Comparison of ENCODE assay signal across 8 cellular contexts in the genomic region with DNA sequence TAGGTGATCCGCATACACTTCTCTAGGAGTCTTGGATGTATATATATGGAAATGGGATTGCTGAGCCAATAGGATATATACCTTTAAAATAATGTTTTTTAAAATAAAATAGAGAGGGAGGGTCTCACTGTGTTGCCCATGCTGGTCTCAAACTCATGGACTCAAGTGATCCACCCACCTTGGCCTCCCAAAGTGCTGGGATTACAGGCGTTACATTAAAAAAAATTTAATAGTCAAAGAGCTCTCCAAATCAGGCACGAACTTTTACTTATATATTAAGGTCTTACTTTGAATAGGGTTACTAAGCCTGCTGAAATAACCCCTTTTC.
DNase-seq lines count a peak whose midpoint lies in the region; ATAC-seq, FAIRE-seq and TF ChIP-seq lines count a peak whose summit lies in the region.

No MANE protein-coding gene starts in this region.

- H3K9ac ChIP-seq in PC-3 (ENCODE audit: low read length) (peak overlapping the region; percentile 80), H1 (replicated peaks in 1 of 4; ENCODE audit: extremely low read depth in 1 of 4, low read depth in 3 of 4, low read length in 3 of 4) (no peak overlapping the region; a peak in 3 of 7 replicates)

- H3K4me1 ChIP-seq in Caco-2 (no peaks in the 10 kb centered on the region), PC-3 (ENCODE audit: insufficient read depth, low read length) (peaks cover 5% of the 10 kb centered on the region), H1 (replicated peaks in 1 of 4; ENCODE audit: control insufficient read depth in 3 of 4, insufficient read depth in 4 of 4, low read length in 3 of 4) (peaks cover 0 to 7% (median 3%) of the 10 kb centered on the region in 4 experiments; a peak in 4 of 7 replicates)

- no peaks in the 10 kb centered on the region for H3K36me3 ChIP-seq in Caco-2 (ENCODE audit: control insufficient read depth, insufficient read depth, low read length)
- no peaks in the 10 kb centered on the region for H3K36me3 ChIP-seq in PC-3 (ENCODE audit: low read depth, low read length)
- H3K36me3 ChIP-seq in H1 (ENCODE audit: control insufficient read depth in 2 of 4, insufficient read depth in 4 of 4, low read length in 3 of 4) = no peaks in the 10 kb centered on the region

- intact Hi-C loops in Caco-2 (cut with micrococcal nuclease; ENCODE audit: unreplicated experiment) (loop anchor here (2.0 to 5.0 kb wide), 2 partner anchors 170 to 523 kb away; no protein-coding TSS in a partner anchor), PC-3 (cut with micrococcal nuclease) (loop anchor here (1.0 to 5.0 kb wide), 3 partner anchors 148 to 368 kb away; no protein-coding TSS in a partner anchor)

- TF ChIP-seq EP300 in H1 (IDR thresholded peaks at IDR 0.05; ENCODE audit: borderline replicate concordance in 1 of 2, low read depth in 2 of 2, low read length in 2 of 2) = no peak

- H3K27me3 ChIP-seq in Caco-2 (replicated peaks; ENCODE audit: control insufficient read depth, insufficient read depth, low read length) (no peaks in the 10 kb centered on the region), PC-3 (ENCODE audit: low read length) (no peaks in the 10 kb centered on the region), H1 (replicated peaks in 1 of 4; ENCODE audit: control insufficient read depth in 3 of 4, extremely low read depth in 1 of 4, insufficient read depth in 3 of 4, low read length in 3 of 4) (no peaks in the 10 kb centered on the region)

- no peak overlapping the region for H3K14ac ChIP-seq in H1 (ENCODE audit: insufficient read length)

- H3K79me2 ChIP-seq in PC-3 (ENCODE audit: low read length) (no peaks in the 10 kb centered on the region), H1 (ENCODE audit: control insufficient read depth in 1 of 2, insufficient read depth in 2 of 2, low read length in 2 of 2) (no peaks in the 10 kb centered on the region)

- peak overlapping the region; percentile 44 for H2BK5ac ChIP-seq in H1 (ENCODE audit: low read depth, low read length)

- no peaks in the 10 kb centered on the region for H3K9me2 ChIP-seq in PC-3 (replicated peaks; ENCODE audit: low read length)

- no peaks in the 10 kb centered on the region for H3K27me3 Mint-ChIP-seq in Caco-2 (ENCODE audit: insufficient read depth, unreplicated experiment)
- no peaks in the 10 kb centered on the region for H3K27me3 Mint-ChIP-seq in osteocyte (ENCODE audit: unreplicated experiment)

- H3K4ac ChIP-seq in H1 (replicated peaks; ENCODE audit: insufficient read length, low read depth, low read length) = no peak overlapping the region

- no peaks in the 10 kb centered on the region for H3F3A ChIP-seq in PC-3 (ENCODE audit: low read length, unreplicated experiment)

- H3K4me3 ChIP-seq in Caco-2 (ENCODE audit: low read depth, low read length) (peak overlapping the region; percentile 21), PC-3 (ENCODE audit: low read length) (peak overlapping the region; percentile 77), H1 (ENCODE audit: extremely low read depth in 1 of 4, insufficient read depth in 2 of 4, low read depth in 3 of 4, low read length in 4 of 4) (peak overlapping the region in 3 of 4 experiments; percentile 5 to 84 (median 25); a peak in 3 of 8 replicates)

- H2BK20ac ChIP-seq in H1 (ENCODE audit: low read length) = no peak overlapping the region

- H2BK15ac ChIP-seq in H1 (ENCODE audit: low read length) = no peak overlapping the region

- no peak overlapping the region for H3K56ac ChIP-seq in H1 (replicated peaks; ENCODE audit: insufficient read length, low read depth, low read length)

- peak overlapping the region; percentile 82 for H3K27ac ChIP-seq in PC-3 (ENCODE audit: low read length)
- peak overlapping the region; percentile 97; the same call in 1 of the 2 replicates for H3K27ac ChIP-seq in H1 (ENCODE audit: low read depth, low read length)

- H3K9me3 Mint-ChIP-seq in Caco-2 (ENCODE audit: unreplicated experiment) (no peaks in the 10 kb centered on the region), osteocyte (ENCODE audit: unreplicated experiment) (peaks cover 17% of the 10 kb centered on the region)

- H4K91ac ChIP-seq in H1 (replicated peaks; ENCODE audit: insufficient read length, low read length) = no peak overlapping the region

- H4K8ac ChIP-seq in H1 (ENCODE audit: extremely low read depth, insufficient read depth, low read length) = no peak overlapping the region

- H2AK5ac ChIP-seq in H1 (ENCODE audit: low read depth, low read length) = no peak overlapping the region

- ATAC-seq in PC-3 (no peak), omental fat pad (ENCODE audit: low FRiP score) (no peak), HG03108 (IDR thresholded peaks at IDR 0.05; ENCODE audit: unreplicated experiment) (no peak)

- CTCF ChIA-PET in Caco-2 (lab: Charles Lee) (interaction anchor here (0.7 to 1.2 kb wide), 3 partner anchors 148 to 361 kb away, joined by 4 to 10 read pairs (median 5); partner anchors contain the start of gene APEX2), PC-3 (lab: Charles Lee) (interaction anchor here (0.6 to 1.3 kb wide), 4 partner anchors 63 to 418 kb away, joined by 3 to 6 read pairs (median 5); no protein-coding TSS in a partner anchor), H1 (lab: Charles Lee; ENCODE audit: partially characterized antibody) (interaction anchor here (1.3 kb wide), 1 partner anchor 143 kb away, joined by 4 read pairs; no protein-coding TSS in a partner anchor)

- H3K4me1 Mint-ChIP-seq in Caco-2 (ENCODE audit: low read depth, unreplicated experiment) = peaks cover 5% of the 10 kb centered on the region
- peaks cover 26% of the 10 kb centered on the region for H3K4me1 Mint-ChIP-seq in osteocyte (ENCODE audit: unreplicated experiment)

- H3K27ac Mint-ChIP-seq in Caco-2 (ENCODE audit: unreplicated experiment) = peak overlapping the region; percentile 90
- peak overlapping the region; percentile 100 for H3K27ac Mint-ChIP-seq in osteocyte (ENCODE audit: unreplicated experiment)

- H3K23ac ChIP-seq in H1 (ENCODE audit: insufficient read length) = no peak overlapping the region

- FAIRE-seq in H1 (lab: Jason Lieb, UNC) (no peak), urothelium cell line (lab: Jason Lieb, UNC) (no peak)

- no peak for TF ChIP-seq POLR2A in H1 (IDR thresholded peaks at IDR 0.05; ENCODE audit: control extremely low read depth in 1 of 2, low read depth in 2 of 2, low read length in 2 of 2)

- 17% methylated on average over 3 of the region's 3 CpGs; no CpG with 5 or more reads in 1 of the 2 experiments for WGBS in H1 (ENCODE audit: extremely low coverage in 1 of 2, insufficient coverage in 1 of 2, insufficient read length in 1 of 2, insufficient replicate concordance in 2 of 2, low coverage in 1 of 2, low lambda C conversion rate in 2 of 2, missing lambda C conversion rate in 1 of 2), 2 experiments

- no peaks in the 10 kb centered on the region for H3K23me2 ChIP-seq in H1 (ENCODE audit: low read depth, low read length)

- H3K36me3 Mint-ChIP-seq in Caco-2 (ENCODE audit: insufficient read depth, unreplicated experiment) (peaks cover 6% of the 10 kb centered on the region), osteocyte (ENCODE audit: unreplicated experiment) (no peaks in the 10 kb centered on the region)

- no peak overlapping the region; the same call in 1 of the 2 replicates for H2BK12ac ChIP-seq in H1 (ENCODE audit: low read depth, low read length)

- peak overlapping the region; percentile 43 for H2BK120ac ChIP-seq in H1 (replicated peaks; ENCODE audit: low read depth, low read length)

- BruUV-seq in Caco-2 (replicated peaks; lab: Mats Ljungman, UMichigan) (TSS peak; percentile 97), PC-3 (replicated peaks; lab: Mats Ljungman, UMichigan) (TSS peak; percentile 96)

- H3K4me3 Mint-ChIP-seq in Caco-2 (ENCODE audit: unreplicated experiment) = peak overlapping the region; percentile 79
- peak overlapping the region; percentile 88 for H3K4me3 Mint-ChIP-seq in osteocyte (ENCODE audit: unreplicated experiment)

- POLR2A ChIA-PET in Caco-2 (lab: Charles Lee) = interaction anchor here (0.6 to 1.4 kb wide), 3 partner anchors 142 to 199 kb away, joined by 3 to 6 read pairs (median 3); partner anchors contain the start of gene TSR2
- POLR2A ChIA-PET in PC-3 (lab: Charles Lee; ENCODE audit: unreplicated experiment) = interaction anchor here (0.6 to 1.6 kb wide), 2 partner anchors 170 to 368 kb away, joined by 4 to 6 read pairs; no protein-coding TSS in a partner anchor
- POLR2A ChIA-PET in H1 (lab: Charles Lee; ENCODE audit: partially characterized antibody) = interaction anchor here (0.6 to 1.4 kb wide), 5 partner anchors 18 to 169 kb away, joined by 3 to 12 read pairs (median 6); partner anchors contain the start of gene MAGED2

- H2AFZ ChIP-seq in PC-3 (ENCODE audit: low read length) (peak overlapping the region; percentile 95), H1 (ENCODE audit: low read length) (no peak overlapping the region)

- no peak overlapping the region for H3K18ac ChIP-seq in H1 (ENCODE audit: extremely low read depth, low read length)

- H3K4me2 ChIP-seq in PC-3 (ENCODE audit: low read length) = peak overlapping the region; percentile 79
- peak overlapping the region; percentile 21 to 35; a peak in 3 of 4 replicates for H3K4me2 ChIP-seq in H1 (ENCODE audit: insufficient read depth in 1 of 2, low read depth in 2 of 2, low read length in 2 of 2)

- H4K20me1 ChIP-seq in PC-3 (ENCODE audit: low read length) = no peaks in the 10 kb centered on the region
- H4K20me1 ChIP-seq in H1 (replicated peaks in 1 of 2; ENCODE audit: control insufficient read depth in 1 of 2, insufficient read depth in 2 of 2, low read length in 2 of 2) = no peaks in the 10 kb centered on the region

- no peak for TF ChIP-seq RAD21 in H1 (IDR thresholded peaks at IDR 0.05 in 1 of 2, conservative IDR thresholded peaks at IDR 0.05 in 1 of 2; ENCODE audit: low read depth in 2 of 2, low read length in 2 of 2)

- H3K79me1 ChIP-seq in H1 (ENCODE audit: low read depth, low read length) = no peaks in the 10 kb centered on the region

- H3K9me3 ChIP-seq in Caco-2 (no peaks in the 10 kb centered on the region), PC-3 (ENCODE audit: low read length) (no peaks in the 10 kb centered on the region), H1 (ENCODE audit: insufficient read depth in 2 of 2, low read depth in 1 of 2, low read length in 1 of 2) (no peaks in the 10 kb centered on the region)

- no peak for TF ChIP-seq CTCF in Caco-2 (IDR thresholded peaks at IDR 0.05; ENCODE audit: insufficient read depth in 1 of 2, low read depth in 1 of 2, low read length in 1 of 2, severe bottlenecking in 1 of 2, unreplicated experiment in 1 of 2)
- no peak for TF ChIP-seq CTCF in PC-3 (conservative IDR thresholded peaks at IDR 0.05; ENCODE audit: low read depth, low read length)
- no peak for TF ChIP-seq CTCF in H1 (IDR thresholded peaks at IDR 0.05; ENCODE audit: control extremely low read depth in 1 of 3, insufficient read depth in 1 of 3, low read depth in 1 of 3, low read length in 3 of 3)
- no peak for TF ChIP-seq CTCF in osteocyte (IDR thresholded peaks at IDR 0.05)
- TF ChIP-seq CTCF in omental fat pad (IDR thresholded peaks at IDR 0.05) = no peak

- DNase-seq in Caco-2 (no peak), PC-3 (no peak), H1 (ENCODE audit: low read depth in 1 of 2, low spot score in 2 of 2) (no peak), osteocyte (ENCODE audit: extremely low spot score, unreplicated experiment) (no peak), omental fat pad (ENCODE audit: low spot score) (no peak), NOMO-1 (lab: John Stamatoyannopoulos, UW; ENCODE audit: unreplicated experiment in 2 of 2) (no peak), urothelium cell line (ENCODE audit: low spot score) (no peak)

- no peak overlapping the region for H4K5ac ChIP-seq in H1 (ENCODE audit: insufficient read length, low read depth, low read length)

Comparison
In these comparisons a context has a peak if more than half of its experiments do, and no peak if none do; other contexts are left out.
1. H3K4me3 ChIP-seq: peak in every context shown above with its lines; median percentile 77 in PC-3; 25 in H1; 21 in Caco-2.